8 cellular contexts compared by ENCODE assay signal in genomic region chr6:25962368-25963127, GRCh38. TPM values are rescaled to one million over a fixed set of nuclear protein-coding genes. Genes with fewer than 3 reads are reported as not detected.
DNase-seq lines count a peak whose midpoint lies in the region; ATAC-seq and TF ChIP-seq lines count a peak whose summit lies in the region.

A gene with protein sequence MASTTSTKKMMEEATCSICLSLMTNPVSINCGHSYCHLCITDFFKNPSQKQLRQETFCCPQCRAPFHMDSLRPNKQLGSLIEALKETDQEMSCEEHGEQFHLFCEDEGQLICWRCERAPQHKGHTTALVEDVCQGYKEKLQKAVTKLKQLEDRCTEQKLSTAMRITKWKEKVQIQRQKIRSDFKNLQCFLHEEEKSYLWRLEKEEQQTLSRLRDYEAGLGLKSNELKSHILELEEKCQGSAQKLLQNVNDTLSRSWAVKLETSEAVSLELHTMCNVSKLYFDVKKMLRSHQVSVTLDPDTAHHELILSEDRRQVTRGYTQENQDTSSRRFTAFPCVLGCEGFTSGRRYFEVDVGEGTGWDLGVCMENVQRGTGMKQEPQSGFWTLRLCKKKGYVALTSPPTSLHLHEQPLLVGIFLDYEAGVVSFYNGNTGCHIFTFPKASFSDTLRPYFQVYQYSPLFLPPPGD (plus strand): TSS chr6:25962802. CDS start chr6:25966523, 3,721 bp downstream.

- POLR2A ChIA-PET in CD4-positive, alpha-beta T cell (lab: Charles Lee) = interaction anchor here (0.6 to 4.5 kb wide), 22 partner anchors 15 to 1931 kb away, joined by 3 to 48 read pairs (median 4); a partner anchor contains a TSS

- H3K27ac ChIP-seq in CD4-positive, alpha-beta T cell (ENCODE audit: low read depth, low read length) = peak within 1 kb of the TSS; percentile 88
- H3K27ac ChIP-seq in SK-N-MC (peak within 1 kb of the TSS; percentile 96), heart left ventricle (peak within 1 kb of the TSS; percentile 74 to 99 (median 91)), aorta (ENCODE audit: low read depth in 1 of 2, low read length in 2 of 2) (peak within 1 kb of the TSS; percentile 98 to 99)

- WGBS in heart left ventricle, 4 donors = 21 to 32% (median 24%) methylated on average over 9 of the region's 9 CpGs
- 0% methylated on average over 9 of the region's 9 CpGs for WGBS in aorta, 2 donors

- no peak for TF ChIP-seq CTCF in CD4-positive, alpha-beta T cell (IDR thresholded peaks at IDR 0.05)
- TF ChIP-seq CTCF in heart left ventricle (IDR thresholded peaks at IDR 0.05) = no peak

- H3K27me3 ChIP-seq in CD4-positive, alpha-beta T cell (ENCODE audit: control insufficient read depth, insufficient read depth, low read length) = no peaks in the 10 kb centered on the region
- no peaks in the 10 kb centered on the region for H3K27me3 ChIP-seq in heart left ventricle
- H3K27me3 ChIP-seq in aorta (ENCODE audit: control insufficient read depth in 1 of 2, insufficient read depth in 2 of 2, low read length in 1 of 2) = no peaks in the 10 kb centered on the region

- peak within 1 kb of the TSS; percentile 97 for H3K4me3 Mint-ChIP-seq in CD4-positive, alpha-beta T cell
- peak within 1 kb of the TSS; percentile 96 for H3K4me3 Mint-ChIP-seq in activated naive CD8-positive, alpha-beta T cell

- H3K36me3 ChIP-seq in SK-N-MC (ENCODE audit: insufficient read depth, low read length) = peaks cover 14% of the 10 kb centered on the region; the same call in 1 of the 2 replicates
- peaks cover 0 to 31% (median 25%) of the 10 kb centered on the region in 9 donors for H3K36me3 ChIP-seq in heart left ventricle
- no peaks in the 10 kb centered on the region for H3K36me3 ChIP-seq in aorta (ENCODE audit: control insufficient read depth in 1 of 2, insufficient read depth in 2 of 2, low read length in 1 of 2)

- H3K4me3 ChIP-seq in SK-N-MC (peak within 1 kb of the TSS; percentile 87), heart left ventricle (peak within 1 kb of the TSS; percentile 27 to 93 (median 62)), aorta (ENCODE audit: low read length in 2 of 2) (peak within 1 kb of the TSS; percentile 95 to 99)

- peak; percentile 47 to 79 (median 62) for DNase-seq in CD4-positive, alpha-beta T cell
- DNase-seq in SK-N-MC (ENCODE audit: low read depth, low spot score) = peak; percentile 90
- peak in 4 of 5 donors; percentile 65 to 87 (median 78) for DNase-seq in heart left ventricle
- peak; percentile 65 for DNase-seq in putamen (ENCODE audit: low spot score)
- DNase-seq in aorta = peak; percentile 61 to 79

- peaks cover 79% of the 10 kb centered on the region for H3K4me1 Mint-ChIP-seq in CD4-positive, alpha-beta T cell (ENCODE audit: low read depth)
- peaks cover 88% of the 10 kb centered on the region for H3K4me1 Mint-ChIP-seq in activated naive CD8-positive, alpha-beta T cell (ENCODE audit: low read depth)

- H3K27me3 Mint-ChIP-seq in CD4-positive, alpha-beta T cell = no peaks in the 10 kb centered on the region
- no peaks in the 10 kb centered on the region for H3K27me3 Mint-ChIP-seq in activated naive CD8-positive, alpha-beta T cell

- intact Hi-C loops in CD4-positive, alpha-beta T cell (cut with DNase I, micrococcal nuclease) = loop anchor here in 1 of 2 experiments (5.0 kb wide), 1 partner anchor 60 kb away; a partner anchor contains a TSS
- intact Hi-C loops in heart left ventricle (cut with DNase I) (loop anchor here in 2 of 10 donors (1.0 to 10.0 kb wide), 2 partner anchors 30 to 868 kb away; no protein-coding TSS in a partner anchor), aorta (cut with DNase I) (no loop called here)

- no peaks in the 10 kb centered on the region for H3K9me3 ChIP-seq in CD4-positive, alpha-beta T cell (ENCODE audit: control insufficient read depth, low read length)
- H3K9me3 ChIP-seq in SK-N-MC (ENCODE audit: low read depth, low read length) (no peaks in the 10 kb centered on the region), heart left ventricle (peaks cover 0 to 13% (median 0%) of the 10 kb centered on the region in 12 donors), aorta (ENCODE audit: control insufficient read depth, low read length) (peaks cover 2% of the 10 kb centered on the region)

- H3K27ac Mint-ChIP-seq in CD4-positive, alpha-beta T cell = peak within 1 kb of the TSS; percentile 97
- H3K27ac Mint-ChIP-seq in activated naive CD8-positive, alpha-beta T cell = peak within 1 kb of the TSS; percentile 98

- H3K9ac ChIP-seq in SK-N-MC (ENCODE audit: insufficient read length) = peak within 1 kb of the TSS; percentile 88

- peaks cover 45% of the 10 kb centered on the region for H3K36me3 Mint-ChIP-seq in CD4-positive, alpha-beta T cell (ENCODE audit: low read depth)
- H3K36me3 Mint-ChIP-seq in activated naive CD8-positive, alpha-beta T cell = peaks cover 14% of the 10 kb centered on the region

- peaks cover 4% of the 10 kb centered on the region for H3K9me3 Mint-ChIP-seq in CD4-positive, alpha-beta T cell
- H3K9me3 Mint-ChIP-seq in activated naive CD8-positive, alpha-beta T cell (ENCODE audit: low read depth) = peaks cover 5% of the 10 kb centered on the region

- TF ChIP-seq POLR2A in heart left ventricle (IDR thresholded peaks at IDR 0.05) = peak in 1 of 2 donors; percentile 89

- ATAC-seq in CD4-positive, alpha-beta T cell (ENCODE audit: poor library complexity) = peak; percentile 87
- peak; percentile 81 for ATAC-seq in GM19351 (IDR thresholded peaks at IDR 0.05; ENCODE audit: unreplicated experiment)
- ATAC-seq in HG03460 (IDR thresholded peaks at IDR 0.05; ENCODE audit: unreplicated experiment) = peak; percentile 79
- ATAC-seq in heart left ventricle = peak; percentile 91 to 96 (median 93)
- ATAC-seq in aorta (ENCODE audit: low FRiP score) = peak; percentile 93

- CTCF ChIA-PET in CD4-positive, alpha-beta T cell (lab: Charles Lee) = interaction anchor here (0.8 to 3.4 kb wide), 6 partner anchors 24 to 1556 kb away, joined by 3 to 33 read pairs (median 3); no protein-coding TSS in a partner anchor

- H3K4me1 ChIP-seq in heart left ventricle (peaks cover 0 to 61% (median 37%) of the 10 kb centered on the region in 12 donors), aorta (ENCODE audit: control insufficient read depth in 1 of 2, insufficient read depth in 2 of 2, low read length in 2 of 2) (peaks cover 0 to 15% of the 10 kb centered on the region in 2 donors)

RNA-seq across cellular contexts. Expression of the gene that starts here (rescaled TPM):
- total RNA-seq in CD4-positive, alpha-beta T cell = 10 to 100 TPM; 17.0 to 17.5 TPM
- total RNA-seq in heart left ventricle (1 to 10 TPM; 1.9 to 8.4 (median 2.6) TPM), aorta (10 to 100 TPM; 24.3 to 24.8 TPM)
- polyA plus RNA-seq in heart left ventricle (1 to 10 TPM; 1.5 to 1.9 TPM), aorta (10 to 100 TPM in 1 of 2 donors, 1 to 10 TPM in 1; 6.4 to 11.9 TPM)

Comparison
In these comparisons a context has a peak if more than half of its experiments do, and no peak if none do; other contexts are left out.
1. Peak in every context shown above with its lines: DNase-seq, ATAC-seq, H3K4me3 ChIP-seq and H3K27ac ChIP-seq.